In genomic region chr7:152849128-152849527, GRCh38 we compare ENCODE assay signal across 27 cellular contexts.
"Had no signal": no experiment of that assay in that cellular context is flagged by ENCODE, and none has a peak within 500 bp of the region (broad histone marks: within the 10 kb centered on the region; RNA-seq: fewer than 3 reads in every experiment).

No MANE protein-coding gene starts in this region.

- H3K36me3 Mint-ChIP-seq: natural killer cell treated with Interleukin-12 subunit alpha and Interleukin-12 subunit beta and Interleukin-15 and Interleukin-18, amount 100 ng/mL, for 72 hours had no signal

- FAIRE-seq: islet of Langerhans had no signal

- H3K36me3 ChIP-seq: ovary, transverse colon, vagina had no signal

- H3K9me3 ChIP-seq: left ventricle myocardium inferior, ovary, right atrium auricular region, right lobe of liver, stomach, testis, thyroid gland, transverse colon, upper lobe of left lung, vagina had no signal

- H3K4me1 ChIP-seq: left ventricle myocardium inferior, right atrium auricular region, right lobe of liver, stomach, thyroid gland, transverse colon, upper lobe of left lung, vagina had no signal

- H3K27me3 Mint-ChIP-seq: naive B cell; natural killer cell treated with Interleukin-12 subunit alpha and Interleukin-12 subunit beta and Interleukin-15 and Interleukin-18, amount 100 ng/mL, for 72 hours; progenitor cell of endocrine pancreas; stimulated activated naive B cell treated with anti-CD40 and anti-IgM and Interleukin-4, amounts not matched to agents 10 μg/mL and 1 μg/mL and 100 μg/mL, for 72 hours had no signal

- H3K27ac Mint-ChIP-seq: mesothelial cell of epicardium; natural killer cell treated with Interleukin-12 subunit alpha and Interleukin-12 subunit beta and Interleukin-15 and Interleukin-18, amount 100 ng/mL, for 72 hours; stimulated activated naive B cell treated with anti-CD40 and anti-IgM and Interleukin-4, amounts not matched to agents 10 μg/mL and 1 μg/mL and 100 μg/mL, for 72 hours had no signal

- H3K9me3 Mint-ChIP-seq: immature natural killer cell; mesothelial cell of epicardium; naive B cell; natural killer cell treated with Interleukin-12 subunit alpha and Interleukin-12 subunit beta and Interleukin-15 and Interleukin-18, amount 100 ng/mL, for 72 hours; neural crest cell; stimulated activated naive B cell treated with anti-CD40 and anti-IgM and Interleukin-4, amounts not matched to agents 10 μg/mL and 1 μg/mL and 100 μg/mL, for 72 hours had no signal

- H3K4me3 ChIP-seq: left ventricle myocardium inferior, lung, ovary, right atrium auricular region, right lobe of liver, smooth muscle cell, stomach, testis, thyroid gland, transverse colon, upper lobe of left lung, vagina had no signal

- H3K4me1 Mint-ChIP-seq: immature natural killer cell; mesothelial cell of epicardium; neural crest cell; stimulated activated naive B cell treated with anti-CD40 and anti-IgM and Interleukin-4, amounts not matched to agents 10 μg/mL and 1 μg/mL and 100 μg/mL, for 72 hours had no signal

- H3K4me3 Mint-ChIP-seq: immature natural killer cell; mesothelial cell of epicardium; naive B cell; natural killer cell treated with Interleukin-12 subunit alpha and Interleukin-12 subunit beta and Interleukin-15 and Interleukin-18, amount 100 ng/mL, for 72 hours; neural crest cell; stimulated activated naive B cell treated with anti-CD40 and anti-IgM and Interleukin-4, amounts not matched to agents 10 μg/mL and 1 μg/mL and 100 μg/mL, for 72 hours had no signal

- H3K27ac ChIP-seq: left ventricle myocardium inferior, ovary, right atrium auricular region, right lobe of liver, stomach, testis, thyroid gland, transverse colon, upper lobe of left lung, vagina had no signal

- DNase-seq: hypothalamus; immature natural killer cell; left ventricle myocardium inferior; mesendoderm; naive B cell; nucleus accumbens; ovary; right lobe of liver; stimulated activated CD4-positive, alpha-beta T cell treated with anti-CD3 and anti-CD28 coated beads, Interleukin-1b, Interleukin-23, amount 100 ng/mL, for 48 hours; stimulated activated CD4-positive, alpha-beta T cell treated with anti-CD3 and anti-CD28 coated beads, Interleukin-2, amount 100 ng/mL, for 48 hours; stimulated activated CD4-positive, alpha-beta T cell treated with anti-CD3 and anti-CD28 coated beads, Interleukin-4, amount 100 ng/mL, for 4 hours; stimulated activated naive B cell treated with anti-CD40 and anti-IgM and Interleukin-4, amounts not matched to agents 10 μg/mL and 1 μg/mL and 100 μg/mL, for 72 hours; stimulated activated naive CD8-positive, alpha-beta T cell treated with anti-CD3 and anti-CD28 coated beads, Interleukin-15, Interleukin-2, amounts not matched to agents 100 U/mL and 50 U/mL, for 24 hours; stomach; testis; thyroid gland; transverse colon; upper lobe of left lung had no signal

- ATAC-seq: natural killer cell treated with Interleukin-12 subunit alpha and Interleukin-12 subunit beta and Interleukin-15 and Interleukin-18, amount 100 ng/mL, for 72 hours; stimulated activated naive B cell treated with anti-CD40 and anti-IgM and Interleukin-4, amounts not matched to agents 10 μg/mL and 1 μg/mL and 100 μg/mL, for 72 hours; stimulated activated naive CD8-positive, alpha-beta T cell treated with anti-CD3 and anti-CD28 coated beads, Interleukin-15, Interleukin-2, amounts not matched to agents 100 U/mL and 50 U/mL, for 24 hours had no signal
